Comparison of ENCODE assay signal across 1 cellular context in the genomic region with DNA sequence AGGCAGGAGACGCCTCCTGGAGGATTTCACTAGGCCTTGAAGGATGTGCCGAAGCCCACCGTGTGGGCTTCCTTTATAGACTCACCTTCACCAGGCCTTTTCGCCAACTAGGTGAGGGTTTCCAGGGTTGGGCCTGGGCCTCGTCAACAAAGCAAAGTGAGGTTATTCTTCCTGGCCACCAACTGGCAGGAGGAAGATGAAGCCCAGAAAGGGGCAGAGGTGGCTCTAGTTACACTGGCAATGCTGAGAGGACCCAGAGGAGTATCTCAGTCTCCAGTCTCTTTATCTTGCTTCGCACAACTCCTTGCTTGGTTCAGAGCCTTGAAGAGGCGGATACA.
TF ChIP-seq lines count a peak whose summit lies in the region.

No MANE protein-coding gene starts in this region.

TF ChIP-seq in HepG2, 621 proteins besides CTCF, POLR2A, EP300 and RAD21 (continued from another document):
- TF ChIP-seq, protein P1, sequence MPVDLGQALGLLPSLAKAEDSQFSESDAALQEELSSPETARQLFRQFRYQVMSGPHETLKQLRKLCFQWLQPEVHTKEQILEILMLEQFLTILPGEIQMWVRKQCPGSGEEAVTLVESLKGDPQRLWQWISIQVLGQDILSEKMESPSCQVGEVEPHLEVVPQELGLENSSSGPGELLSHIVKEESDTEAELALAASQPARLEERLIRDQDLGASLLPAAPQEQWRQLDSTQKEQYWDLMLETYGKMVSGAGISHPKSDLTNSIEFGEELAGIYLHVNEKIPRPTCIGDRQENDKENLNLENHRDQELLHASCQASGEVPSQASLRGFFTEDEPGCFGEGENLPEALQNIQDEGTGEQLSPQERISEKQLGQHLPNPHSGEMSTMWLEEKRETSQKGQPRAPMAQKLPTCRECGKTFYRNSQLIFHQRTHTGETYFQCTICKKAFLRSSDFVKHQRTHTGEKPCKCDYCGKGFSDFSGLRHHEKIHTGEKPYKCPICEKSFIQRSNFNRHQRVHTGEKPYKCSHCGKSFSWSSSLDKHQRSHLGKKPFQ (CRISPR knock-in tag; IDR thresholded peaks at IDR 0.05; ENCODE audit: insufficient replicate concordance), result peak; percentile 4
- no peak for TF ChIP-seq NFE2L1 (CRISPR knock-in tag; IDR thresholded peaks at IDR 0.05; ENCODE audit: borderline replicate concordance)
- TF ChIP-seq HOXA7 (CRISPR knock-in tag; IDR thresholded peaks at IDR 0.05), result no peak
- TF ChIP-seq SALL2 (CRISPR knock-in tag; IDR thresholded peaks at IDR 0.05), result 0 out of 2 replicates have a peak, but pooled peaks have one; percentile 7
- TF ChIP-seq MTF1 (CRISPR knock-in tag; IDR thresholded peaks at IDR 0.05), result no peak
- TF ChIP-seq ZKSCAN8 (CRISPR knock-in tag; IDR thresholded peaks at IDR 0.05; ENCODE audit: borderline replicate concordance), result 0 out of 2 replicates have a peak, but pooled peaks have one; percentile 34
- TF ChIP-seq ZNF772 (CRISPR knock-in tag; IDR thresholded peaks at IDR 0.05), result no peak
- TF ChIP-seq TCF7 (IDR thresholded peaks at IDR 0.05; ENCODE audit: low read depth), result no peak
- no peak for TF ChIP-seq ARID2 (CRISPR knock-in tag; IDR thresholded peaks at IDR 0.05; ENCODE audit: borderline replicate concordance)
- TF ChIP-seq RFXAP (CRISPR knock-in tag; IDR thresholded peaks at IDR 0.05; ENCODE audit: borderline replicate concordance), result 0 out of 2 replicates have a peak, but pooled peaks have one; percentile 14
- TF ChIP-seq LCORL (IDR thresholded peaks at IDR 0.05), result no peak
- TF ChIP-seq LCORL (CRISPR knock-in tag; IDR thresholded peaks at IDR 0.05), result peak; percentile 53; the same call in 1 of the 2 replicates
- peak; percentile 65; the same call in 1 of the 2 replicates for TF ChIP-seq ZNF724P (CRISPR knock-in tag; IDR thresholded peaks at IDR 0.05; ENCODE audit: borderline replicate concordance)
- no peak for TF ChIP-seq KDM1A (CRISPR knock-in tag; IDR thresholded peaks at IDR 0.05)
- no peak for TF ChIP-seq SPEN (CRISPR knock-in tag; IDR thresholded peaks at IDR 0.05; ENCODE audit: low read depth)
- TF ChIP-seq KAT7 (CRISPR knock-in tag; IDR thresholded peaks at IDR 0.05; ENCODE audit: borderline replicate concordance), result no peak
- TF ChIP-seq IKZF1 (IDR thresholded peaks at IDR 0.05), result no peak
TF ChIP-seq in HepG2: peak in this region for 6.
